ENCODE assay signal across 8 cellular contexts in the genomic region with DNA sequence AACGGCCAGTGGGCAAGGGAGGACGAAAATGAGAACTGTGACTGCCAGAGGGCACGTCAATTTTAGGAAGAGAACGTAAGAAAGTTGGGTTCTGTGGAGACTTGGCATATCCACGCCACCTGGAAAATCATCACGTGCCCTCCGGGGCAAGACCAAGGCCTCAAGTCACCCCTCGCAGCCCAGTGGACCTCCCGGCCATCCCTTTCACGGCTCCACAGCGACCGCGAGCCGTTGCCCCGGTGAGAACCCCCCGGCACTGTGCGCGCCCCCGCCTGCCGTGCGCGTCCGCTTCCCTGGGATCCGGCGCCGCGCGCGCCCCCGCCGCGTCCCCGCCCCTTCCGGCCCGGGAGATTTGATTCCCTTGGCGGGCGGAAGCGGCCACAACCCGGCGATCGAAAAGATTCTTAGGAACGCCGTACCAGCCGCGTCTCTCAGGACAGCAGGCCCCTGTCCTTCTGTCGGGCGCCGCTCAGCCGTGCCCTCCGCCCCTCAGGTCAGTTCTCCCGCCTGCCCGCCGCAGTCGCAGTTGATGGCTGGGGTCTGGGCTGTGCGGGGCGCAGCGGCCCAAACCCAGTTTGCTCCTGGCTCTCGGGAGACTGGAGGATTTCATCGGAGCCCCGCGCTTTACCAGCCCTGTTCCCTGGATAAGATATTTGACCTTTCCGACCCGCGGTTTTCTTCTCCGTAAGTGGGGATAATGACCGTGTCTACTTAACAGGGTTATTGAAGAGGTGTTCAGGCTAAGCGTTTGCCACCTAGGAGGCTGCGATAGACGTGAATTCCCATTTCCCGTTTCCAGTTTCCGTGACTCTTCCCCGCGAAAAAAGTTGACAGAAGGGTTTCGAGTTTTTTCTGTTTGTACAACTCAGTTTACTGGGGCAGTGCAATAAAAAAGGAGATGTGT. TPM values are rescaled to one million over a fixed set of nuclear protein-coding genes. Genes with fewer than 3 reads are reported as not detected.
DNase-seq lines count a peak whose midpoint lies in the region; ATAC-seq and TF ChIP-seq lines count a peak whose summit lies in the region.

Gene MELK, plus strand, starts transcription at position 381 of the 904 bp plus-strand sequence. CDS start 8,787 bp downstream, outside the sequence.

- peak within 1 kb of the TSS; percentile 84 for H3K4me2 ChIP-seq in HCT116 (ENCODE audit: low read length)

- peak within 1 kb of the TSS; percentile 91 for H3K27ac Mint-ChIP-seq in T-helper 1 cell treated with Interleukin-12 subunit alpha and Interleukin-12 subunit beta and Interleukin-4 antibody, amounts not matched to agents 30 μg/mL and 1 μg/mL, for 36 hours
- peak within 1 kb of the TSS; percentile 96 for H3K27ac Mint-ChIP-seq in progenitor cell of endocrine pancreas

- peak; percentile 43 for TF ChIP-seq POLR2A in HCT116 (IDR thresholded peaks at IDR 0.05; ENCODE audit: borderline replicate concordance, extremely low read depth, insufficient read depth, insufficient read length)

- POLR2A ChIA-PET in HCT116 (lab: Charles Lee) = no interaction called here

- H3K36me3 ChIP-seq in HCT116 (ENCODE audit: control insufficient read depth in 1 of 2, insufficient read depth in 2 of 2, low read length in 2 of 2) = 0 out of 4 replicates have a peak, but pooled peaks cover 2 to 6% of the 10 kb centered on the region in 2 experiments
- H3K36me3 ChIP-seq in upper lobe of right lung = no peaks in the 10 kb centered on the region

- H2AFZ ChIP-seq in HCT116 (ENCODE audit: low read depth, low read length, poor library complexity, severe bottlenecking) = peak within 1 kb of the TSS; percentile 1

- RAD21 ChIA-PET in HCT116 (lab: Charles Lee; ENCODE audit: low non-redundant PET in 1 of 2, low total read pairs in 2 of 2, uncharacterized antibody in 2 of 2, unreplicated experiment in 2 of 2) = no interaction called here

- TSS peak; percentile 71 for BruUV-seq in HCT116 (replicated peaks; lab: Mats Ljungman, UMichigan)

- CTCF ChIA-PET in HCT116 (lab: Charles Lee) = no interaction called here

- no peaks in the 10 kb centered on the region for H3K9me3 ChIP-seq in HCT116 (ENCODE audit: control insufficient read depth in 1 of 2, insufficient read depth in 1 of 2, low read depth in 1 of 2, low read length in 2 of 2)
- no peaks in the 10 kb centered on the region for H3K9me3 ChIP-seq in upper lobe of right lung

- H3K4me1 Mint-ChIP-seq in T-helper 1 cell treated with Interleukin-12 subunit alpha and Interleukin-12 subunit beta and Interleukin-4 antibody, amounts not matched to agents 30 μg/mL and 1 μg/mL, for 36 hours (ENCODE audit: low read depth) = peaks cover 32% of the 10 kb centered on the region
- H3K4me1 Mint-ChIP-seq in progenitor cell of endocrine pancreas (ENCODE audit: low read depth) = peaks cover 17% of the 10 kb centered on the region

- peak within 1 kb of the TSS; percentile 96 to 99 for H3K4me3 ChIP-seq in HCT116 (replicated peaks in 1 of 2; ENCODE audit: low read depth in 1 of 2, low read length in 2 of 2)
- peak within 1 kb of the TSS; percentile 85 for H3K4me3 ChIP-seq in upper lobe of right lung

- peaks cover 5% of the 10 kb centered on the region for H3K27me3 Mint-ChIP-seq in T-helper 1 cell treated with Interleukin-12 subunit alpha and Interleukin-12 subunit beta and Interleukin-4 antibody, amounts not matched to agents 30 μg/mL and 1 μg/mL, for 36 hours (ENCODE audit: low read depth)
- H3K27me3 Mint-ChIP-seq in progenitor cell of endocrine pancreas = no peaks in the 10 kb centered on the region

- peaks cover 4% of the 10 kb centered on the region; the same call in 1 of the 2 replicates for H4K20me1 ChIP-seq in HCT116 (ENCODE audit: insufficient read depth)

- peaks cover 51% of the 10 kb centered on the region for H3K79me2 ChIP-seq in HCT116 (ENCODE audit: insufficient read depth, low read length)

- no peaks in the 10 kb centered on the region for H3K27me3 ChIP-seq in HCT116 (ENCODE audit: insufficient read depth, low read length)
- no peaks in the 10 kb centered on the region for H3K27me3 ChIP-seq in upper lobe of right lung

- H3K9me2 ChIP-seq in HCT116 (ENCODE audit: insufficient read depth) = no peaks in the 10 kb centered on the region

- peaks cover 7 to 33% of the 10 kb centered on the region in 2 experiments; a peak in 3 of 4 replicates for H3K4me1 ChIP-seq in HCT116 (ENCODE audit: control insufficient read depth in 1 of 2, insufficient read depth in 2 of 2, low read length in 2 of 2)
- H3K4me1 ChIP-seq in upper lobe of right lung = peaks cover 13% of the 10 kb centered on the region

- H3K27ac ChIP-seq in HCT116 (ENCODE audit: low read depth, low read length) (peak within 1 kb of the TSS; percentile 96), upper lobe of right lung (peak within 1 kb of the TSS; percentile 75)

- no peak for TF ChIP-seq RAD21 in HCT116 (IDR thresholded peaks at IDR 0.05; ENCODE audit: low read depth)

- ATAC-seq in HCT116 (peak; percentile 81), left cardiac atrium (peak; percentile 99), upper lobe of right lung (peak; percentile 99)

- peak; percentile 99 for DNase-seq in GM03348 (ENCODE audit: low spot score)
- DNase-seq in HCT116 (ENCODE audit: low read depth, low spot score) = peak; percentile 48
- DNase-seq in NCI-H1105 (lab: John Stamatoyannopoulos, UW) = peak; percentile 70
- peak; percentile 55 for DNase-seq in amniotic epithelial cell (ENCODE audit: low read depth)
- DNase-seq in left cardiac atrium = peak; percentile 83
- peak; percentile 83 for DNase-seq in progenitor cell of endocrine pancreas (ENCODE audit: low spot score, unreplicated experiment)
- peak; percentile 91 for DNase-seq in upper lobe of right lung

- no peak for TF ChIP-seq CTCF in HCT116 (IDR thresholded peaks at IDR 0.05 in 2 of 3, conservative IDR thresholded peaks at IDR 0.05 in 1 of 3; ENCODE audit: borderline replicate concordance in 1 of 3, insufficient read depth in 1 of 3, low read depth in 2 of 3, low read length in 2 of 3)
- TF ChIP-seq CTCF in progenitor cell of endocrine pancreas (IDR thresholded peaks at IDR 0.05; ENCODE audit: unreplicated experiment) = no peak
- TF ChIP-seq CTCF in upper lobe of right lung (IDR thresholded peaks at IDR 0.05) = no peak

- peak within 1 kb of the TSS; percentile 97 for H3K4me3 Mint-ChIP-seq in T-helper 1 cell treated with Interleukin-12 subunit alpha and Interleukin-12 subunit beta and Interleukin-4 antibody, amounts not matched to agents 30 μg/mL and 1 μg/mL, for 36 hours
- H3K4me3 Mint-ChIP-seq in progenitor cell of endocrine pancreas (ENCODE audit: low read depth) = peak within 1 kb of the TSS; percentile 89

- H3K9me3 Mint-ChIP-seq in T-helper 1 cell treated with Interleukin-12 subunit alpha and Interleukin-12 subunit beta and Interleukin-4 antibody, amounts not matched to agents 30 μg/mL and 1 μg/mL, for 36 hours = no peaks in the 10 kb centered on the region
- no peaks in the 10 kb centered on the region for H3K9me3 Mint-ChIP-seq in progenitor cell of endocrine pancreas (ENCODE audit: low read depth)

- peak within 1 kb of the TSS; percentile 94 for H3K9ac ChIP-seq in HCT116 (ENCODE audit: low read length)

- intact Hi-C loops in HCT116 (cut with micrococcal nuclease) = no loop called here
- intact Hi-C loops in left cardiac atrium (cut with DNase I) = no loop called here
- intact Hi-C loops in upper lobe of right lung (cut with DNase I) = loop anchor here (5.0 kb wide), 1 partner anchor 165 kb away; no protein-coding TSS in a partner anchor

- peaks cover 3% of the 10 kb centered on the region for H3K36me3 Mint-ChIP-seq in T-helper 1 cell treated with Interleukin-12 subunit alpha and Interleukin-12 subunit beta and Interleukin-4 antibody, amounts not matched to agents 30 μg/mL and 1 μg/mL, for 36 hours (ENCODE audit: low read depth)
- no peaks in the 10 kb centered on the region for H3K36me3 Mint-ChIP-seq in progenitor cell of endocrine pancreas (ENCODE audit: insufficient read depth)

TF ChIP-seq in HCT116, 20 proteins besides CTCF, POLR2A, EP300 and RAD21 (continues in another document):
- peak; percentile 8 for TF ChIP-seq ZBTB33 (IDR thresholded peaks at IDR 0.05; ENCODE audit: extremely low read depth, insufficient replicate concordance, low read length)
- peak; percentile 71 for TF ChIP-seq SIN3A (IDR thresholded peaks at IDR 0.05; ENCODE audit: low read depth)
- peak; percentile 72; the same call in 1 of the 2 replicates for TF ChIP-seq ZFX (IDR thresholded peaks at IDR 0.05)
- peak; percentile 44 for TF ChIP-seq YY1 (IDR thresholded peaks at IDR 0.05; ENCODE audit: extremely low read depth, insufficient replicate concordance, low read depth, low read length)
- no peak for TF ChIP-seq SRF (IDR thresholded peaks at IDR 0.05; ENCODE audit: low read depth)
- TF ChIP-seq EZH2 (IDR thresholded peaks at IDR 0.05) = no peak
- no peak for TF ChIP-seq ATF3 (IDR thresholded peaks at IDR 0.05)
- TF ChIP-seq FOSL1 (IDR thresholded peaks at IDR 0.05; ENCODE audit: low read depth) = no peak
- TF ChIP-seq CEBPB (IDR thresholded peaks at IDR 0.05; ENCODE audit: low read depth) = no peak

RNA-seq across cellular contexts. Expression of gene MELK, which starts in this region (rescaled TPM):
- total RNA-seq in HCT116 (2021; ENCODE audit: unreplicated experiment) = 63.2 TPM
- polyA plus RNA-seq in HCT116 (2012) = 20.9 and 30.0 TPM in 2 replicates
- 1 to 10 TPM in 1 of 2 donors, under 1 TPM in 1; 0.10 to 1.1 TPM for total RNA-seq in left cardiac atrium
- 24.0 and 27.9 TPM in 2 replicates for total RNA-seq in progenitor cell of endocrine pancreas
- 1.2 TPM for total RNA-seq in upper lobe of right lung

Comparison
In these comparisons a context has a peak if more than half of its experiments do, and no peak if none do; other contexts are left out.
1. Peak in every context shown above with its lines: DNase-seq, ATAC-seq, H3K4me3 ChIP-seq and H3K27ac ChIP-seq.
2. RNA of gene MELK (total RNA-seq): 63.2 TPM in HCT116 (single experiment) and 24.0 to 27.9 TPM in progenitor cell of endocrine pancreas; 1.2 TPM in upper lobe of right lung (single experiment) and 0.10 to 1.1 TPM in left cardiac atrium; every median in the first group is over 10 times any median in the second.
3. DNase-seq: peak in every context shown above with its lines; median percentile 99 in GM03348; 91 in upper lobe of right lung; 83 in left cardiac atrium; 83 in progenitor cell of endocrine pancreas; 70 in NCI-H1105; 55 in amniotic epithelial cell; 48 in HCT116.